ENCODE assay signal across 8 cellular contexts in the genomic region with DNA sequence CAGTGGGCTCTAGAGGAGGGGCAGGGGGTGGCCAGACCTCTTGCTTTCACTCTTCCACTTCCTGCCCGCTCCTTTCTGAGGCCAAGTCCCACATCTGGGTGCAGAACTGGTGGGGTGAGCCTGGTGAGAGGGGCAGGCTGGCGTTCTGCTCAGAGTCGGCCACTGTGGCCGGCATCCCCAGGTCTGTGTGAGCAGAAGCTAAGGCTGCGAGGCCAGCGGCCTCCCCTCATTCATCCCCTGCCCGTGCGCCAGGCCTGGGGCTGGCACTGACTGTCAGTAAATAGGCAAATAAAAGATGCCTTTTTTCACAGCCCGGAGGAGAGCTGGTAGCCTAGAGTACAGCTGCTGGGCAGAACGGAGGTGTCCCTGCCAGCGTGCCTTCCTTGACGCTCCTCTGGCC. TPM values are rescaled to one million over a fixed set of nuclear protein-coding genes. Genes with fewer than 3 reads are reported as not detected.
DNase-seq lines count a peak whose midpoint lies in the region; TF ChIP-seq lines count a peak whose summit lies in the region.
"Had no signal": no experiment of that assay in that cellular context is flagged by ENCODE, and none has a peak within 500 bp of the region (broad histone marks: within the 10 kb centered on the region; RNA-seq: fewer than 3 reads in every experiment).

No MANE protein-coding gene starts in this region.

- TF ChIP-seq CTCF in GM12865 (IDR thresholded peaks at IDR 0.05; ENCODE audit: insufficient read depth, low read depth, low read length, missing control alignments) (no peak), esophagus squamous epithelium (IDR thresholded peaks at IDR 0.05) (no peak), sigmoid colon (IDR thresholded peaks at IDR 0.05) (no peak)

- peaks cover 17% of the 10 kb centered on the region for H3K4me1 ChIP-seq in SJSA1 (replicated peaks)
- H3K4me1 ChIP-seq in esophagus squamous epithelium: peaks cover 15 to 49% (median 17%) of the 10 kb centered on the region in 3 donors
- peaks cover 0 to 22% (median 18%) of the 10 kb centered on the region in 4 donors for H3K4me1 ChIP-seq in sigmoid colon

- H3K9me3 ChIP-seq in SJSA1 (replicated peaks) (no peaks in the 10 kb centered on the region), esophagus squamous epithelium (no peaks in the 10 kb centered on the region), sigmoid colon (no peaks in the 10 kb centered on the region)

- 71 to 94% methylated on average over 1 to 3 of the region's 12 CpGs for WGBS in esophagus squamous epithelium, 2 donors
- 90% methylated on average over 12 of the region's 12 CpGs for WGBS in sigmoid colon, 2 donors

- H3K27me3 ChIP-seq in SJSA1 (replicated peaks) (0 out of 2 replicates have a peak, but pooled peaks cover 4% of the 10 kb centered on the region), esophagus squamous epithelium (peaks cover 0 to 18% (median 0%) of the 10 kb centered on the region in 4 donors), sigmoid colon (no peaks in the 10 kb centered on the region)

- intact Hi-C loops in esophagus squamous epithelium (cut with DNase I) (no loop called here), sigmoid colon (cut with DNase I) (no loop called here)

- TF ChIP-seq POLR2A in esophagus squamous epithelium (IDR thresholded peaks at IDR 0.05) (no peak), sigmoid colon (IDR thresholded peaks at IDR 0.05) (no peak)

- H3K27ac ChIP-seq in SJSA1 (no peak overlapping the region), esophagus squamous epithelium (no peak overlapping the region), sigmoid colon (peak overlapping the region in 3 of 4 donors; percentile 55 to 69 (median 61))

- peak overlapping the region; percentile 58 for H3K4me3 ChIP-seq in GM12865 (ENCODE audit: low read depth, low read length)
- H3K4me3 ChIP-seq in SJSA1: peak overlapping the region; percentile 49
- H3K4me3 ChIP-seq in esophagus squamous epithelium: peak overlapping the region in 3 of 4 donors; percentile 53 to 86 (median 69)
- H3K4me3 ChIP-seq in sigmoid colon: peak overlapping the region in 3 of 4 donors; percentile 60 to 70 (median 62)

- no peak for TF ChIP-seq EP300 in sigmoid colon (IDR thresholded peaks at IDR 0.05)

- DNase-seq in GM12865 (ENCODE audit: low read depth) (no peak), SJSA1 (ENCODE audit: low read depth in 1 of 2, low spot score in 2 of 2) (no peak), esophagus squamous epithelium (lab: John Stamatoyannopoulos, UW) (no peak), sigmoid colon (no peak), GM19238 (ENCODE audit: insufficient read length, low spot score) (no peak), UCSD-AML1 (lab: John Stamatoyannopoulos, UW; ENCODE audit: unreplicated experiment) (no peak), GOT3 (lab: John Stamatoyannopoulos, UW) (no peak)
- DNase-seq: T1000 had no signal

- H3K36me3 ChIP-seq in SJSA1 (peaks cover 6% of the 10 kb centered on the region; the same call in 1 of the 2 replicates), esophagus squamous epithelium (peaks cover 0 to 9% (median 0%) of the 10 kb centered on the region in 3 donors), sigmoid colon (peaks cover 0 to 7% (median 0%) of the 10 kb centered on the region in 4 donors)

RNA-seq across cellular contexts. Expression of a gene that starts 1.2 kb away (rescaled TPM):
- 122 and 135 TPM in 2 replicates for total RNA-seq in SJSA1 (2014; rRNA removed; shearing (Covaris generic))
- 10 to 100 TPM; 43.5 to 63.0 (median 52.4) TPM for total RNA-seq in esophagus squamous epithelium
- total RNA-seq in sigmoid colon: 100 to 1,000 TPM in 1 of 4 donors, 10 to 100 TPM in 3; 68.8 to 127 (median 86.6) TPM
- polyA plus RNA-seq in sigmoid colon: 10 to 100 TPM; 24.6 to 37.2 (median 30.5) TPM

RNA-seq across cellular contexts. Expression of a gene that starts 26.6 kb away (rescaled TPM):
- total RNA-seq in SJSA1 (2014; rRNA removed; shearing (Covaris generic)): 58.2 and 104 TPM in 2 replicates
- total RNA-seq in esophagus squamous epithelium (1 to 10 TPM in 3 of 4 donors, not detected in 1; 2.2 to 9.6 (median 8.0) TPM), sigmoid colon (10 to 100 TPM in 3 of 4 donors, 1 to 10 TPM in 1; 9.2 to 35.0 (median 27.8) TPM)
- 10 to 100 TPM in 1 of 3 donors, 1 to 10 TPM in 1, under 1 TPM in 1; 0.46 to 23.5 (median 1.8) TPM for polyA plus RNA-seq in sigmoid colon

RNA-seq across cellular contexts. Expression of a gene that starts 31.1 kb away (rescaled TPM):
- total RNA-seq in SJSA1 (2014; rRNA removed; shearing (Covaris generic)): 5.4 and 9.2 TPM in 2 replicates
- total RNA-seq in esophagus squamous epithelium (1 to 10 TPM; 1.1 to 3.4 (median 2.0) TPM), sigmoid colon (1 to 10 TPM; 2.1 to 8.0 (median 4.5) TPM)
- polyA plus RNA-seq in sigmoid colon: 1 to 10 TPM in 1 of 3 donors, not detected in 2; 5.6 TPM

Comparison
In these comparisons a context has a peak if more than half of its experiments do, and no peak if none do; other contexts are left out.
1. H3K27ac ChIP-seq: peak in sigmoid colon (3 of 4); none in SJSA1 (single experiment) and esophagus squamous epithelium (0 of 4).
2. Peak in every context shown above with its lines, with median percentiles within 50 percentile points of each other: H3K4me3 ChIP-seq.